Comparison of ENCODE assay signal across 1 cellular context in the genomic region with DNA sequence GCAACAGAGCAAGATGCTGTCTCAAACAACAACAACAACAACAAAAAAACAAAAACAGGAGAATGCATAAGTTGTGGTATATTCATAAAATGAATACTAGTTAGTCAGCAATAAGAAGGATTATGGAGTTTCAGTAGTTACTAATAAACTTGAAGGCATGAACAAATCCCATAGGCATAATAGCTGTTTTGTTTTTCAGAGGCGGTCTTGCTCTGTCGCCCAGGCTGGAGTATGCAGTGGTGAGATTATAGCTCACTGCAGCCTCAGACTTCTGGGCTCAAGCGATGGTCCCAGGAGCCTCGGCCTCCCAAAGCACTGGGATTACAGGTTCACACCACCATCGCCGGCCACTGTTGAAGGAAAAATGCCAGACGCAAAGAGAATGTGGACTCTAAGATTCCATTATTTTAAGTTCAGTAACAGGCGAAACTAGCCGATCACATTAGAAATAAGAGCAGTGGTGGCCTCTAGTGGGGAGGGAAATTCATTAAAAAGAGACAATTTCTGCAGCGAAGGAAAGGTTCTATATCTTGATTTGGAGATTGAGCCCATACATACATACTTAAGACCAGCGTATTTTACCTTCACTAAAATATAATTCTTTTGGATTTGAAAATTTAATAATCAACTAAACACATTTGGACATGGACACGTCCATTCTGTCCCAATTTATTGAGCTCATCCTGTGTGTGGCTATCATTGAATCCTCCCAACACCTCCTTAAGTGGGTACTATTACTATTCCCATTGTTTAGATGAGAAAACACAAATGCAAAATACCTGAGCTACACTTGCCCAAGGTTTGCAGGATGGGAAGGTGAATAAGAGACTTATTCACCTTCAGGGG.
TF ChIP-seq lines count a peak whose summit lies in the region.

No MANE protein-coding gene starts in this region.

TF ChIP-seq in IMR-90, 13 proteins besides CTCF, POLR2A, EP300 and RAD21 (continued from another document):
- TF ChIP-seq, protein P1, sequence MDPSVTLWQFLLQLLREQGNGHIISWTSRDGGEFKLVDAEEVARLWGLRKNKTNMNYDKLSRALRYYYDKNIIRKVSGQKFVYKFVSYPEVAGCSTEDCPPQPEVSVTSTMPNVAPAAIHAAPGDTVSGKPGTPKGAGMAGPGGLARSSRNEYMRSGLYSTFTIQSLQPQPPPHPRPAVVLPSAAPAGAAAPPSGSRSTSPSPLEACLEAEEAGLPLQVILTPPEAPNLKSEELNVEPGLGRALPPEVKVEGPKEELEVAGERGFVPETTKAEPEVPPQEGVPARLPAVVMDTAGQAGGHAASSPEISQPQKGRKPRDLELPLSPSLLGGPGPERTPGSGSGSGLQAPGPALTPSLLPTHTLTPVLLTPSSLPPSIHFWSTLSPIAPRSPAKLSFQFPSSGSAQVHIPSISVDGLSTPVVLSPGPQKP (IDR thresholded peaks at IDR 0.05; ENCODE audit: borderline replicate concordance, low read depth, low read length), result no peak
- TF ChIP-seq RFX5 (IDR thresholded peaks at IDR 0.05; ENCODE audit: low read depth, low read length) (no peak), BHLHE40 (IDR thresholded peaks at IDR 0.05; ENCODE audit: low read depth, low read length) (no peak)
